ENCODE assay signal across 19 cellular contexts in the genomic region with DNA sequence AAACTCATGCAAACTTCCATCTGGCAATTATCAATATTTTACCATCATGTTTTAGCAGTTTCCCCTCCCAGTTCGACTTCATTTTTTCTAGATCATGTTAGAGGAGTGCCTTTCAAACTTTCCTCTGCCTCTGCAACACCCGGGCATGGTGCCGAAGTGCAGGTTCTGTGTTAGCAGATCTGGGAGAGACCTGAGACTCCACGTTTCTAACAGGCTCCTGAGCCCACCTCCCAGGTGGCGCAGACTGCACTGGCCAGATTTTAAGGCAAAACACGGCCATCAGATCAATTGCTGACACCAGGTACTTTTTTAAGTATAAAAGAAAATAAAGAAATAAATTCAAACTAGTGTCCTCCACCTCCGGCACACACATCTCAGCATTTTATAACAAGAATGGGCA.
"Had no signal": no experiment of that assay in that cellular context is flagged by ENCODE, and none has a peak within 500 bp of the region (broad histone marks: within the 10 kb centered on the region; RNA-seq: fewer than 3 reads in every experiment).

No MANE protein-coding gene starts in this region.

- DNase-seq: cortex of kidney; effector memory CD4-positive, alpha-beta T cell; esophagus squamous epithelium; foreskin fibroblast; glutamatergic neuron; immature natural killer cell; kidney; left colon; left ventricle myocardium superior; naive thymus-derived CD4-positive, alpha-beta T cell; nephron progenitor cell; psoas muscle; retina; small intestine; stimulated activated CD4-positive, alpha-beta T cell treated with anti-CD3 and anti-CD28 coated beads, Interleukin-4, amount 100 ng/mL, for 24 hours; tibial artery had no signal

- H3K36me3 Mint-ChIP-seq: immature natural killer cell; naive thymus-derived CD4-positive, alpha-beta T cell; stimulated activated memory B cell treated with anti-CD40 and anti-IgM and Interleukin-4, amounts not matched to agents 10 μg/mL and 1 μg/mL and 100 μg/mL, for 72 hours had no signal

- H3K27ac Mint-ChIP-seq: immature natural killer cell; naive thymus-derived CD4-positive, alpha-beta T cell; nephron progenitor cell; stimulated activated memory B cell treated with anti-CD40 and anti-IgM and Interleukin-4, amounts not matched to agents 10 μg/mL and 1 μg/mL and 100 μg/mL, for 72 hours; stimulated activated naive CD8-positive, alpha-beta T cell treated with anti-CD3 and anti-CD28 coated beads, Interleukin-15, Interleukin-2, amounts not matched to agents 100 ng/mL and 50 ng/mL, for 24 hours had no signal

- H3K27me3 Mint-ChIP-seq: stimulated activated memory B cell treated with anti-CD40 and anti-IgM and Interleukin-4, amounts not matched to agents 10 μg/mL and 1 μg/mL and 100 μg/mL, for 72 hours had no signal

- H3K9me3 Mint-ChIP-seq: immature natural killer cell had no signal

- H3K4me3 Mint-ChIP-seq: central memory CD8-positive, alpha-beta T cell; immature natural killer cell; naive thymus-derived CD4-positive, alpha-beta T cell; nephron progenitor cell; stimulated activated memory B cell treated with anti-CD40 and anti-IgM and Interleukin-4, amounts not matched to agents 10 μg/mL and 1 μg/mL and 100 μg/mL, for 72 hours; stimulated activated naive CD8-positive, alpha-beta T cell treated with anti-CD3 and anti-CD28 coated beads, Interleukin-15, Interleukin-2, amounts not matched to agents 100 ng/mL and 50 ng/mL, for 24 hours had no signal

- H3K4me1 Mint-ChIP-seq: central memory CD8-positive, alpha-beta T cell; immature natural killer cell; stimulated activated memory B cell treated with anti-CD40 and anti-IgM and Interleukin-4, amounts not matched to agents 10 μg/mL and 1 μg/mL and 100 μg/mL, for 72 hours had no signal
